ENCODE assay signal across 25 cellular contexts in genomic region chr6:121042766-121043165, GRCh38.
DNase-seq lines count a peak whose midpoint lies in the region; ATAC-seq, FAIRE-seq and TF ChIP-seq lines count a peak whose summit lies in the region.
"Had no signal": no experiment of that assay in that cellular context is flagged by ENCODE, and none has a peak within 500 bp of the region (broad histone marks: within the 10 kb centered on the region; RNA-seq: fewer than 3 reads in every experiment).

No MANE protein-coding gene starts in this region.

- no peak for FAIRE-seq in H54 (lab: Jason Lieb, UNC)
- FAIRE-seq: D721Med, G401.6 had no signal

- no peaks in the 10 kb centered on the region for H3K9me3 ChIP-seq in BE2C
- H3K9me3 ChIP-seq in body of pancreas, result no peaks in the 10 kb centered on the region
- H3K9me3 ChIP-seq in testis, result no peaks in the 10 kb centered on the region
- H3K9me3 ChIP-seq: HAP-1, SJSA1 had no signal

- no peaks in the 10 kb centered on the region for H3K27me3 Mint-ChIP-seq in mesothelial cell of epicardium (ENCODE audit: low read depth)
- H3K27me3 Mint-ChIP-seq: CD4-positive, CD25-positive, alpha-beta regulatory T cell had no signal

- H3K27ac ChIP-seq in body of pancreas (peak overlapping the region in 3 of 4 donors; percentile 17 to 71 (median 69)), testis (no peak overlapping the region)
- H3K27ac ChIP-seq: BLaER1, HL-60, PC-9, SJSA1 had no signal

- H3K9me3 Mint-ChIP-seq in mesothelial cell of epicardium, result peaks cover 26% of the 10 kb centered on the region

- ATAC-seq in body of pancreas, result no peak
- ATAC-seq: GM23338, Right ventricle myocardium inferior had no signal

- no peaks in the 10 kb centered on the region for H3K27me3 ChIP-seq in BE2C
- H3K27me3 ChIP-seq in body of pancreas, result no peaks in the 10 kb centered on the region
- no peaks in the 10 kb centered on the region for H3K27me3 ChIP-seq in testis
- H3K27me3 ChIP-seq: BLaER1, SJSA1 had no signal

- H3K36me3 ChIP-seq in BE2C (no peaks in the 10 kb centered on the region), body of pancreas (replicated peaks in 1 of 2; ENCODE audit: insufficient read depth in 1 of 2, low read depth in 2 of 2) (no peaks in the 10 kb centered on the region), testis (ENCODE audit: low read depth, missing control alignments) (no peaks in the 10 kb centered on the region)
- H3K36me3 ChIP-seq: BLaER1, HAP-1, SJSA1 had no signal

- peak overlapping the region; percentile 35 for H3K27ac Mint-ChIP-seq in mesothelial cell of epicardium
- H3K27ac Mint-ChIP-seq: CD4-positive, CD25-positive, alpha-beta regulatory T cell; GM23338; HFFc6 had no signal

- H3K36me3 Mint-ChIP-seq in mesothelial cell of epicardium, result peaks cover 5% of the 10 kb centered on the region
- H3K36me3 Mint-ChIP-seq: CD4-positive, CD25-positive, alpha-beta regulatory T cell had no signal

- WGBS in body of pancreas, 2 donors, result 82% methylated on average over 13 of the region's 13 CpGs
- WGBS in testis, 2 donors, result 73 to 82% methylated on average over 13 of the region's 13 CpGs

- intact Hi-C loops in body of pancreas (cut with DNase I), result no loop called here
- intact Hi-C loops in testis (cut with DNase I; ENCODE audit: low total_unique reads), result no loop called here

- TF ChIP-seq POLR2A in body of pancreas (IDR thresholded peaks at IDR 0.05) (no peak), H54 (IDR thresholded peaks at IDR 0.05; ENCODE audit: low read depth, low read length) (no peak), testis (IDR thresholded peaks at IDR 0.05) (no peak)

- TF ChIP-seq CTCF in BE2C (IDR thresholded peaks at IDR 0.05; ENCODE audit: low read depth, low read length), result no peak
- no peak for TF ChIP-seq CTCF in body of pancreas (IDR thresholded peaks at IDR 0.05)
- TF ChIP-seq CTCF in mesothelial cell of epicardium (IDR thresholded peaks at IDR 0.05; ENCODE audit: unreplicated experiment), result no peak
- TF ChIP-seq CTCF in testis (IDR thresholded peaks at IDR 0.05), result no peak

- DNase-seq in BE2C (peak; percentile 39), body of pancreas (no peak), mesothelial cell of epicardium (ENCODE audit: low spot score in 2 of 2, unreplicated experiment in 2 of 2) (no peak), pons (ENCODE audit: low spot score) (peak; percentile 56), UCSD-AML1 (lab: John Stamatoyannopoulos, UW; ENCODE audit: unreplicated experiment) (no peak), H54 (ENCODE audit: insufficient read length, low spot score) (no peak), testis (no peak), mesenteric fat pad (ENCODE audit: low spot score) (no peak)
- DNase-seq: CD4-positive, CD25-positive, alpha-beta regulatory T cell; HFFc6; Karpas-422; NCI-H1092; NCI-H1417 treated with DMSO at 0.1 percent for 48 hours; NCI-H187; NCI-H2081 treated with DMSO at 0.1 percent for 48 hours; NK-92 treated with Interleukin-12 subunit alpha and Interleukin-12 subunit beta, amount 100 ng/mL, for 24 hours had no signal

- no peak overlapping the region for H3K4me3 Mint-ChIP-seq in mesothelial cell of epicardium
- H3K4me3 Mint-ChIP-seq: CD4-positive, CD25-positive, alpha-beta regulatory T cell; GM23338; HFFc6 had no signal

- H3K4me1 Mint-ChIP-seq in mesothelial cell of epicardium, result peaks cover 23% of the 10 kb centered on the region
- H3K4me1 Mint-ChIP-seq: CD4-positive, CD25-positive, alpha-beta regulatory T cell had no signal

- peaks cover 8% of the 10 kb centered on the region; the same call in 1 of the 2 replicates for H3K4me1 ChIP-seq in BE2C
- peaks cover 19% of the 10 kb centered on the region for H3K4me1 ChIP-seq in body of pancreas
- H3K4me1 ChIP-seq in testis, result no peaks in the 10 kb centered on the region
- H3K4me1 ChIP-seq: HAP-1, SJSA1 had no signal

- H3K4me3 ChIP-seq in BE2C (ENCODE audit: low read depth, low read length), result no peak overlapping the region
- no peak overlapping the region for H3K4me3 ChIP-seq in body of pancreas
- no peak overlapping the region for H3K4me3 ChIP-seq in testis
- H3K4me3 ChIP-seq: BLaER1, GM23338, HAP-1, PC-9, SJSA1 had no signal

Comparison
In these comparisons a context has a peak if more than half of its experiments do, and no peak if none do; other contexts are left out.
1. DNase-seq: peak in BE2C (single experiment) and pons (single experiment); none in body of pancreas (0 of 4), mesothelial cell of epicardium (0 of 2), UCSD-AML1 (single experiment), H54 (single experiment), testis (single experiment) and mesenteric fat pad (single experiment).
2. H3K27ac ChIP-seq: peak in body of pancreas (3 of 4); none in testis (0 of 2).